Comparison of ENCODE assay signal across 12 cellular contexts in the genomic region with DNA sequence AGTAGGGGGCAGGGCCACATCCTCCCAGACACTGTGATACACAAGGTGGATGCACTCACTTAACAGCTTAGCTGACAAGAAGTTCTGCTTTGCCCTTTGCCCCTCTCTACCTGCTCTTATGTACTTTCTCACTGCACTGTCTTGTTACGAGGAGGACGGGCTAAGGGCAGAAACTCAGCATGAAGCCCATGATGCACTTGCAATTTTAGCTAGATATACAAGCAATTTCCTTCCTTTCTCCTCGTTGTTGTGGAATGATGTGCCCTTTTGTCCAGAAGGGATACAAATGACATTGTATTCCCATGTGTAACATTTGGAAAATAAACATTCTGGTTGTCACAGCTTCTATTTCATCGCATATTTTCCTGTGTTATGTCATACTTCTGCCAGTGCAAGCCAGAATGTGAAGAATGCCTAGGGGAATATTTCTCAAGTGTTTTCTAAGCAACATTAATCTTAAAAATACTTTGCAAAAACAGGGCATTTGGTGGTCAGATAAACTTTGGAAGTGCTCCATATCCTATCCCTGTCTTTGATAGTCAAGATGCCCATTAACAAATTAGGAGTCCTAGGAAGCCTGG. TPM values are rescaled to one million over a fixed set of nuclear protein-coding genes. Genes with fewer than 3 reads are reported as not detected.
DNase-seq lines count a peak whose midpoint lies in the region; ATAC-seq and TF ChIP-seq lines count a peak whose summit lies in the region.
"Had no signal": no experiment of that assay in that cellular context is flagged by ENCODE, and none has a peak within 500 bp of the region (broad histone marks: within the 10 kb centered on the region; RNA-seq: fewer than 3 reads in every experiment).

No MANE protein-coding gene starts in this region.

- ATAC-seq in left colon, result peak; percentile 68
- no peak for ATAC-seq in GM18868 (IDR thresholded peaks at IDR 0.05; ENCODE audit: unreplicated experiment)
- ATAC-seq in GM18511 (IDR thresholded peaks at IDR 0.05; ENCODE audit: unreplicated experiment), result no peak
- ATAC-seq: T-cell had no signal

- H3K27ac ChIP-seq in colonic mucosa (no peak overlapping the region), suprapubic skin (peak overlapping the region; percentile 65)

- intact Hi-C loops in colonic mucosa (cut with DNase I) (no loop called here), left colon (cut with DNase I, micrococcal nuclease) (no loop called here)

- H3K4me1 ChIP-seq in colonic mucosa (no peaks in the 10 kb centered on the region), suprapubic skin (peaks cover 40% of the 10 kb centered on the region)

- TF ChIP-seq EP300 in suprapubic skin (IDR thresholded peaks at IDR 0.05), result no peak

- no peaks in the 10 kb centered on the region for H3K36me3 ChIP-seq in colonic mucosa
- H3K36me3 ChIP-seq in suprapubic skin, result no peaks in the 10 kb centered on the region

- H3K27me3 ChIP-seq in colonic mucosa (no peaks in the 10 kb centered on the region), suprapubic skin (no peaks in the 10 kb centered on the region)

- DNase-seq in HT1080 (ENCODE audit: low read depth), result peak; percentile 64
- DNase-seq in colonic mucosa, result peak; percentile 49
- DNase-seq in left colon, result peak; percentile 28 to 32
- no peak for DNase-seq in suprapubic skin (ENCODE audit: low spot score in 2 of 2)
- no peak for DNase-seq in AG08396 (ENCODE audit: low spot score)
- DNase-seq in SKM-1 treated with dmso at 0.1 percent for 144 hours (lab: John Stamatoyannopoulos, UW; ENCODE audit: unreplicated experiment), result no peak
- DNase-seq: activated T-cell treated with anti-CD3 and anti-CD28 coated beads, Interleukin-2, amount 50 U/mL, for 24 hours; retina; stimulated activated naive CD4-positive, alpha-beta T cell; T-cell had no signal

- TF ChIP-seq CTCF in colonic mucosa (IDR thresholded peaks at IDR 0.05) (no peak), suprapubic skin (IDR thresholded peaks at IDR 0.05) (no peak)

- no peaks in the 10 kb centered on the region for H3K9me3 ChIP-seq in colonic mucosa
- no peaks in the 10 kb centered on the region for H3K9me3 ChIP-seq in suprapubic skin

- H3K9ac ChIP-seq in colonic mucosa (ENCODE audit: low read depth in 2 of 2, low read length in 2 of 2), result no peak overlapping the region

- no peak for TF ChIP-seq POLR2A in suprapubic skin (IDR thresholded peaks at IDR 0.05)

- H3K4me3 ChIP-seq in colonic mucosa, result no peak overlapping the region
- no peak overlapping the region for H3K4me3 ChIP-seq in suprapubic skin

- 37% methylated on average over 4 of the region's 4 CpGs for WGBS in suprapubic skin

RNA-seq across cellular contexts. Expression of a gene that starts 47.2 kb away (rescaled TPM):
- 9.3 and 14.5 TPM in 2 replicates for total RNA-seq in HT1080 (2014; rRNA removed; shearing (Covaris generic))
- polyA plus RNA-seq in HT1080 (2015; cell fraction: cytosol; rRNA removed), result 6.6 and 7.4 TPM in 2 replicates
- polyA plus RNA-seq in HT1080 (2015; cell fraction: nucleus; rRNA removed), result 5.9 and 8.2 TPM in 2 replicates
- total RNA-seq in colonic mucosa, result 100 to 1,000 TPM; 307 to 349 TPM
- 100 to 1,000 TPM; 381 to 497 TPM for total RNA-seq in left colon
- 100 to 1,000 TPM; 123 to 166 (median 132) TPM for total RNA-seq in suprapubic skin

Comparison
In these comparisons a context has a peak if more than half of its experiments do, and no peak if none do; other contexts are left out.
1. DNase-seq: peak in HT1080 (single experiment), colonic mucosa (single experiment) and left colon (2 of 2); none in suprapubic skin (0 of 2), AG08396 (single experiment) and SKM-1 treated with dmso at 0.1 percent for 144 hours (single experiment).